ENCODE assay signal across 25 cellular contexts in genomic region chr11:86377972-86378371, GRCh38.
"Had no signal": no experiment of that assay in that cellular context is flagged by ENCODE, and none has a peak within 500 bp of the region (broad histone marks: within the 10 kb centered on the region; RNA-seq: fewer than 3 reads in every experiment).

No MANE protein-coding gene starts in this region.

- ATAC-seq: Right ventricle myocardium inferior, SK-N-SH treated with all-trans-retinoic acid at 6 μM for 48 hours had no signal

- DNase-seq: Karpas-422, KG1, MG63, NCI-H1092, NCI-H1105 treated with DMSO at 0.1 percent for 48 hours, NCI-H1417 treated with DMSO at 0.1 percent for 48 hours, NCI-H146, NCI-H1694 treated with DMSO at 0.1 percent for 48 hours, NCI-H1930, NCI-H2081, NCI-H2107, NCI-H2171, NCI-H226, NCI-H446, NCI-H510A, NCI-H524 treated with DMSO at 0.1 percent for 48 hours, NCI-H69, NCI-H774, PC-9, Peyer's patch, SHP77 treated with DMSO at 0.1 percent for 48 hours, SJCRH30, T-helper 1 cell had no signal

- H3K27me3 ChIP-seq: MG63, Peyer's patch, SJCRH30 had no signal

- H3K9me3 ChIP-seq: Peyer's patch had no signal

- H2AFZ ChIP-seq: PC-9 had no signal

- H3K27ac ChIP-seq: PC-9, Peyer's patch, SJCRH30 had no signal

- H3K4me2 ChIP-seq: PC-9 had no signal

- H3K36me3 ChIP-seq: MG63, Peyer's patch, SJCRH30 had no signal

- H3K4me3 ChIP-seq: MG63, PC-9, Peyer's patch, SJCRH30 had no signal

- H3K4me1 ChIP-seq: Peyer's patch, SJCRH30 had no signal
